In genomic region chr13:30396434-30397075, GRCh38 we compare ENCODE assay signal across 11 cellular contexts. TPM values are rescaled to one million over a fixed set of nuclear protein-coding genes. Genes with fewer than 3 reads are reported as not detected.
DNase-seq lines count a peak whose midpoint lies in the region; ATAC-seq, FAIRE-seq and TF ChIP-seq lines count a peak whose summit lies in the region.
"Had no signal": no experiment of that assay in that cellular context is flagged by ENCODE, and none has a peak within 500 bp of the region (broad histone marks: within the 10 kb centered on the region; RNA-seq: fewer than 3 reads in every experiment).

No MANE protein-coding gene starts in this region.

- H3K9me1 ChIP-seq in K562 (ENCODE audit: control insufficient read depth, insufficient read depth, low read length): no peaks in the 10 kb centered on the region

- H3K27me3 ChIP-seq in A673 (replicated peaks; ENCODE audit: insufficient read depth, low read depth, low read length, poor library complexity): no peaks in the 10 kb centered on the region
- H3K27me3 ChIP-seq in K562 (ENCODE audit: control insufficient read depth in 2 of 2, insufficient read depth in 2 of 2, low read length in 2 of 2): peaks cover 2 to 6% of the 10 kb centered on the region in 2 experiments; a peak in 2 of 5 replicates
- no peaks in the 10 kb centered on the region for H3K27me3 ChIP-seq in muscle layer of colon (ENCODE audit: control insufficient read depth in 1 of 2, insufficient read depth in 2 of 2, low read length in 2 of 2)
- H3K27me3 ChIP-seq: left lung had no signal

- ATAC-seq in K562: no peak
- ATAC-seq in HG03442 (IDR thresholded peaks at IDR 0.05; ENCODE audit: unreplicated experiment): no peak

- H2AFZ ChIP-seq in K562 (ENCODE audit: low read depth, low read length): no peak overlapping the region

- H3K79me2 ChIP-seq in K562 (ENCODE audit: control insufficient read depth, insufficient read depth, low read length): no peaks in the 10 kb centered on the region

- WGBS in K562 (ENCODE audit: insufficient coverage, low coverage, missing lambda C conversion rate): 21% methylated on average over 4 of the region's 8 CpGs

- no peaks in the 10 kb centered on the region for H3K36me3 ChIP-seq in A673 (ENCODE audit: insufficient read depth, low read length, poor library complexity, severe bottlenecking)
- H3K36me3 ChIP-seq in K562 (ENCODE audit: control insufficient read depth, insufficient read depth, low read length): no peaks in the 10 kb centered on the region
- no peaks in the 10 kb centered on the region for H3K36me3 ChIP-seq in muscle layer of colon (ENCODE audit: insufficient read depth, low read length)
- H3K36me3 ChIP-seq: left lung had no signal

- TF ChIP-seq EP300 in K562 (IDR thresholded peaks at IDR 0.05; ENCODE audit: low read length): no peak

- POLR2A ChIA-PET in A673 (lab: Charles Lee; ENCODE audit: low non-redundant PET) (no interaction called here), K562 (lab: Yijun Ruan, JAX) (no interaction called here)

- H3K27ac ChIP-seq in A673 (ENCODE audit: low read depth, low read length, poor library complexity, severe bottlenecking): peak overlapping the region; percentile 80
- no peak overlapping the region for H3K27ac ChIP-seq in K562 (ENCODE audit: extremely low read depth, low read depth, low read length)
- H3K27ac ChIP-seq in muscle layer of colon (ENCODE audit: low read depth, low read length): peak overlapping the region; percentile 79

- no peak overlapping the region for H3K9ac ChIP-seq in K562 (ENCODE audit: insufficient read depth in 1 of 2, low read depth in 2 of 2, low read length in 2 of 2)
- no peak overlapping the region for H3K9ac ChIP-seq in muscle layer of colon (ENCODE audit: low read length)

- H3K4me2 ChIP-seq in K562 (ENCODE audit: insufficient read depth, low read length): no peak overlapping the region

- no peak for TF ChIP-seq RAD21 in K562 (CRISPR knock-in tag; conservative IDR thresholded peaks at IDR 0.05 in 1 of 2, IDR thresholded peaks at IDR 0.05 in 1 of 2)

- H3K4me3 ChIP-seq in A673 (ENCODE audit: low read depth, low read length, poor library complexity, severe bottlenecking) (no peak overlapping the region), K562 (no peak overlapping the region), muscle layer of colon (ENCODE audit: low read depth in 1 of 2, low read length in 2 of 2) (no peak overlapping the region)

- CTCF ChIA-PET in A673 (lab: Charles Lee) (interaction anchor here (1.7 kb wide), 1 partner anchor 264 kb away, joined by 6 read pairs; no protein-coding TSS in a partner anchor), K562 (lab: Yijun Ruan, JAX; ENCODE audit: low intra/inter-chr PET ratio) (no interaction called here)

- BruUV-seq in A673 (replicated peaks; lab: Mats Ljungman, UMichigan) (no TSS peak), K562 (replicated peaks; lab: Mats Ljungman, UMichigan) (no TSS peak)

- FAIRE-seq in K562 (lab: Jason Lieb, UNC): no peak

- in situ Hi-C loops in K562 (cut with MboI): no loop called here

- intact Hi-C loops in A673 (cut with micrococcal nuclease; ENCODE audit: unreplicated experiment) (loop anchor here (5.0 kb wide), 1 partner anchor 89 kb away; the partner anchor contains the start of gene KATNAL1), K562 (cut with micrococcal nuclease) (no loop called here)

- H3K4me1 ChIP-seq in A673 (ENCODE audit: insufficient read depth, low read length, poor library complexity, severe bottlenecking): peaks cover 14% of the 10 kb centered on the region
- H3K4me1 ChIP-seq in K562 (replicated peaks in 1 of 2; ENCODE audit: control insufficient read depth in 2 of 2, insufficient read depth in 2 of 2, low read length in 2 of 2): peaks cover 3 to 4% of the 10 kb centered on the region in 2 experiments; a peak in 2 of 5 replicates
- H3K4me1 ChIP-seq in muscle layer of colon (ENCODE audit: insufficient read depth, low read length): peaks cover 3% of the 10 kb centered on the region

- TF ChIP-seq POLR2A in K562 (conservative IDR thresholded peaks at IDR 0.05): no peak

- DNase-seq in A673 (ENCODE audit: low spot score): peak; percentile 45
- DNase-seq in M059J (ENCODE audit: low read depth): peak; percentile 66
- DNase-seq in K562 (ENCODE audit: extremely low read depth in 1 of 4, low spot score in 3 of 4): no peak
- no peak for DNase-seq in activated gamma-delta T cell treated with Interleukin-2 at 50 U/mL for 16 hours
- DNase-seq in Kasumi-1 (lab: John Stamatoyannopoulos, UW): no peak
- no peak for DNase-seq in UCSD-AML1 (lab: John Stamatoyannopoulos, UW; ENCODE audit: unreplicated experiment)
- DNase-seq: activated CD8-positive, alpha-beta memory T cell treated with anti-CD3 and anti-CD28 coated beads for 24 hours; left lung; stimulated activated CD4-positive, alpha-beta T cell treated with anti-CD3 and anti-CD28 coated beads, Interleukin-15, amount 100 ng/mL, for 24 hours had no signal

- TF ChIP-seq CTCF in A673 (conservative IDR thresholded peaks at IDR 0.05; ENCODE audit: low read depth, low read length): no peak
- no peak for TF ChIP-seq CTCF in K562 (IDR thresholded peaks at IDR 0.05 in 2 of 3, conservative IDR thresholded peaks at IDR 0.05 in 1 of 3; ENCODE audit: insufficient read depth in 2 of 3, low read depth in 1 of 3, low read length in 3 of 3)

- no peaks in the 10 kb centered on the region for H3K9me3 ChIP-seq in A673 (ENCODE audit: low read depth, low read length, poor library complexity, severe bottlenecking)
- no peaks in the 10 kb centered on the region for H3K9me3 ChIP-seq in K562 (replicated peaks; ENCODE audit: control insufficient read depth, insufficient read depth, low read depth, low read length)
- no peaks in the 10 kb centered on the region for H3K9me3 ChIP-seq in muscle layer of colon (ENCODE audit: low read length)
- H3K9me3 ChIP-seq: left lung had no signal

- H4K20me1 ChIP-seq in K562 (replicated peaks; ENCODE audit: control insufficient read depth, insufficient read depth, low read length): no peaks in the 10 kb centered on the region

TF ChIP-seq in K562, 482 proteins besides CTCF, POLR2A, EP300 and RAD21:
- TF ChIP-seq RBM34 (IDR thresholded peaks at IDR 0.05; ENCODE audit: borderline replicate concordance, insufficient read depth, low read length) (no peak), ZNF184 (CRISPR knock-in tag; IDR thresholded peaks at IDR 0.05) (no peak), JUND (IDR thresholded peaks at IDR 0.05; ENCODE audit: borderline replicate concordance, low read depth, low read length) (0 out of 2 replicates have a peak, but pooled peaks have one; percentile 25), JUND (tag; IDR thresholded peaks at IDR 0.05; ENCODE audit: borderline replicate concordance, low read depth, low read length) (no peak), CHD1 (IDR thresholded peaks at IDR 0.05; ENCODE audit: low read length) (no peak), ZFP36 (IDR thresholded peaks at IDR 0.05; ENCODE audit: low read depth, low read length, partially characterized antibody) (peak; percentile 27)

RNA-seq across cellular contexts. Expression of gene UBE2L5, which starts 25.7 kb away (rescaled TPM):
- total RNA-seq in A673 (2021) (0.21 TPM in 1 of 2 replicates, not detected in the other), K562 (2014; rRNA removed) (not detected in 2 replicates), K562 (2014; rRNA removed; fragmentation: Illumina TruSeq; extraction: Trizol) (not detected in 2 replicates), K562 (2015; rRNA removed; fragmentation: Illumina TruSeq; extraction: Trizol) (not detected in 2 replicates), K562 (2021) (not detected in 2 replicates)
- total RNA-seq in M059J (2014; rRNA removed; shearing (Covaris generic)): not detected in 2 replicates
- total RNA-seq in K562 (2011; cell fraction: chromatin; rRNA removed; ENCODE audit: low replicate concordance): not detected in 2 replicates
- total RNA-seq in K562 (2011; cell fraction: nucleolus; rRNA removed): not detected in 2 replicates
- not detected in 2 replicates for total RNA-seq in K562 (2011; cell fraction: nucleoplasm; rRNA removed)
- polyA plus RNA-seq in K562 (2011; rRNA removed) (1.4 and 1.5 TPM in 2 replicates), K562 (2014; fragmentation: Illumina TruSeq; extraction: Trizol) (0.86 TPM in 1 of 2 replicates, not detected in the other), K562 (2014; fragmentation: Nextera tagmentation; extraction: Ambion mirVana) (under 1 TPM in 1 of 2 experiments, not detected in 1; 0.22 TPM), K562 (2014; rRNA removed) (not detected in 2 replicates)
- polyA plus RNA-seq in K562 (2011; cell fraction: cytosol; rRNA removed): 0.33 TPM in 1 of 2 replicates, not detected in the other
- polyA plus RNA-seq in K562 (2011; cell fraction: nucleus; rRNA removed): 0.35 TPM in 1 of 2 replicates, not detected in the other
- 0.62 and 7.2 TPM in 2 replicates for polyA plus RNA-seq in K562 (2012)
- polyA minus RNA-seq in K562 (2011; rRNA and poly(A)+ RNA removed): 0.45 and 1.9 TPM in 2 replicates
- polyA minus RNA-seq in K562 (2011; cell fraction: cytosol; rRNA and poly(A)+ RNA removed): not detected in 2 replicates
- not detected in 2 replicates for polyA minus RNA-seq in K562 (2011; cell fraction: nucleus; rRNA and poly(A)+ RNA removed)
- total RNA-seq: left lung had no signal

Comparison
In these comparisons a context has a peak if more than half of its experiments do, and no peak if none do; other contexts are left out.
1. DNase-seq: peak in A673 (single experiment) and M059J (single experiment); none in K562 (0 of 4), activated gamma-delta T cell treated with Interleukin-2 at 50 U/mL for 16 hours (single experiment), Kasumi-1 (0 of 2) and UCSD-AML1 (single experiment).